In genomic region chr17:42964161-42964932, GRCh38 we compare ENCODE assay signal across 8 cellular contexts. TPM values are rescaled to one million over a fixed set of nuclear protein-coding genes. Genes with fewer than 3 reads are reported as not detected.
DNase-seq lines count a peak whose midpoint lies in the region; ATAC-seq, FAIRE-seq and TF ChIP-seq lines count a peak whose summit lies in the region.

A gene with protein sequence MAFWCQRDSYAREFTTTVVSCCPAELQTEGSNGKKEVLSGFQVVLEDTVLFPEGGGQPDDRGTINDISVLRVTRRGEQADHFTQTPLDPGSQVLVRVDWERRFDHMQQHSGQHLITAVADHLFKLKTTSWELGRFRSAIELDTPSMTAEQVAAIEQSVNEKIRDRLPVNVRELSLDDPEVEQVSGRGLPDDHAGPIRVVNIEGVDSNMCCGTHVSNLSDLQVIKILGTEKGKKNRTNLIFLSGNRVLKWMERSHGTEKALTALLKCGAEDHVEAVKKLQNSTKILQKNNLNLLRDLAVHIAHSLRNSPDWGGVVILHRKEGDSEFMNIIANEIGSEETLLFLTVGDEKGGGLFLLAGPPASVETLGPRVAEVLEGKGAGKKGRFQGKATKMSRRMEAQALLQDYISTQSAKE (minus strand): TSS chr17:42964454. CDS start chr17:42964440, 14 bp downstream.

- DNase-seq in NCI-H2029 treated with DMSO at 0.1 percent for 48 hours (lab: John Stamatoyannopoulos, UW) (peak; percentile 77), T-helper 9 cell (peak; percentile 82), astrocyte (ENCODE audit: low read depth) (peak; percentile 95), hepatic stellate cell (ENCODE audit: low spot score) (peak; percentile 92), vagina (ENCODE audit: extremely low spot score in 2 of 2) (peak in 1 of 2 donors; percentile 93)

- H3K27ac ChIP-seq in astrocyte (ENCODE audit: low read depth, low read length) (peak within 1 kb of the TSS; percentile 90), rectal smooth muscle tissue (ENCODE audit: low read depth, low read length) (peak within 1 kb of the TSS; percentile 76), vagina (peak within 1 kb of the TSS; percentile 84)

- peak within 1 kb of the TSS; percentile 98 for H3K27ac Mint-ChIP-seq in astrocyte (ENCODE audit: unreplicated experiment)

- H3K9me3 ChIP-seq in astrocyte (ENCODE audit: insufficient read depth, low read depth, low read length), result no peaks in the 10 kb centered on the region
- H3K9me3 ChIP-seq in vagina, result no peaks in the 10 kb centered on the region

- H3K27me3 ChIP-seq in astrocyte (ENCODE audit: insufficient read depth, low read length), result no peaks in the 10 kb centered on the region
- no peaks in the 10 kb centered on the region for H3K27me3 ChIP-seq in rectal smooth muscle tissue (ENCODE audit: control insufficient read depth, insufficient read depth, low read length)
- no peaks in the 10 kb centered on the region for H3K27me3 ChIP-seq in vagina

- H3K36me3 ChIP-seq in astrocyte (ENCODE audit: insufficient read depth, low read length) (peaks cover 21% of the 10 kb centered on the region), rectal smooth muscle tissue (ENCODE audit: control insufficient read depth, insufficient read depth, low read length) (peaks cover 16% of the 10 kb centered on the region), vagina (peaks cover 0 to 21% of the 10 kb centered on the region in 2 donors)

- H3K4me1 ChIP-seq in astrocyte (ENCODE audit: insufficient read depth, low read length) (peaks cover 5% of the 10 kb centered on the region), rectal smooth muscle tissue (ENCODE audit: control insufficient read depth, insufficient read depth, low read length) (peaks cover 2% of the 10 kb centered on the region), vagina (peaks cover 15% of the 10 kb centered on the region)

- H3K4me3 ChIP-seq in GM12875 (ENCODE audit: low read depth, low read length) (peak within 1 kb of the TSS; percentile 97), astrocyte (ENCODE audit: insufficient read depth, low read depth, low read length) (peak within 1 kb of the TSS; percentile 85), rectal smooth muscle tissue (ENCODE audit: low read length) (peak within 1 kb of the TSS; percentile 81), vagina (peak within 1 kb of the TSS; percentile 67 to 75)

- ATAC-seq in HG02970 (IDR thresholded peaks at IDR 0.05; ENCODE audit: low FRiP score, unreplicated experiment), result peak; percentile 71

- peak; percentile 86 for FAIRE-seq in astrocyte (lab: Jason Lieb, UNC)

- peak within 1 kb of the TSS; percentile 90 for H3K4me2 ChIP-seq in astrocyte (ENCODE audit: low read length)

- H3K27me3 Mint-ChIP-seq in astrocyte (ENCODE audit: low read depth, unreplicated experiment), result no peaks in the 10 kb centered on the region

- peaks cover 4% of the 10 kb centered on the region for H3K4me1 Mint-ChIP-seq in astrocyte (ENCODE audit: low read depth, unreplicated experiment)

- H3K79me2 ChIP-seq in astrocyte (ENCODE audit: insufficient read depth, low read length), result peaks cover 25% of the 10 kb centered on the region

- no peaks in the 10 kb centered on the region for H3K9me3 Mint-ChIP-seq in astrocyte (ENCODE audit: unreplicated experiment)

- H3K4me3 Mint-ChIP-seq in astrocyte (ENCODE audit: unreplicated experiment), result peak within 1 kb of the TSS; percentile 96

- H4K20me1 ChIP-seq in astrocyte (ENCODE audit: insufficient read depth, low read length), result no peaks in the 10 kb centered on the region

- peak within 1 kb of the TSS; percentile 90 for H3K9ac ChIP-seq in astrocyte (ENCODE audit: low read length)
- peak within 1 kb of the TSS; percentile 64 for H3K9ac ChIP-seq in rectal smooth muscle tissue (ENCODE audit: low read length)

- H3K36me3 Mint-ChIP-seq in astrocyte (ENCODE audit: low read depth, unreplicated experiment), result peaks cover 6% of the 10 kb centered on the region

- H2AFZ ChIP-seq in astrocyte (ENCODE audit: low read depth, low read length), result peak within 1 kb of the TSS; percentile 88

- peak; percentile 9 to 64 for TF ChIP-seq POLR2A in vagina (IDR thresholded peaks at IDR 0.05)

- intact Hi-C loops in vagina (cut with DNase I), result no loop called here

- TF ChIP-seq CTCF in GM12875 (IDR thresholded peaks at IDR 0.05; ENCODE audit: borderline replicate concordance, insufficient read depth, low read depth, low read length) (no peak), astrocyte (IDR thresholded peaks at IDR 0.05; ENCODE audit: insufficient read depth, low read depth, low read length) (no peak), vagina (IDR thresholded peaks at IDR 0.05) (peak in 1 of 3 experiments; percentile 18)

RNA-seq across cellular contexts. Expression of the gene that starts here (rescaled TPM):
- total RNA-seq in astrocyte (42.8 and 45.2 TPM in 2 replicates), vagina (53.5 TPM)
